Comparison of ENCODE assay signal across 8 cellular contexts in the genomic region with DNA sequence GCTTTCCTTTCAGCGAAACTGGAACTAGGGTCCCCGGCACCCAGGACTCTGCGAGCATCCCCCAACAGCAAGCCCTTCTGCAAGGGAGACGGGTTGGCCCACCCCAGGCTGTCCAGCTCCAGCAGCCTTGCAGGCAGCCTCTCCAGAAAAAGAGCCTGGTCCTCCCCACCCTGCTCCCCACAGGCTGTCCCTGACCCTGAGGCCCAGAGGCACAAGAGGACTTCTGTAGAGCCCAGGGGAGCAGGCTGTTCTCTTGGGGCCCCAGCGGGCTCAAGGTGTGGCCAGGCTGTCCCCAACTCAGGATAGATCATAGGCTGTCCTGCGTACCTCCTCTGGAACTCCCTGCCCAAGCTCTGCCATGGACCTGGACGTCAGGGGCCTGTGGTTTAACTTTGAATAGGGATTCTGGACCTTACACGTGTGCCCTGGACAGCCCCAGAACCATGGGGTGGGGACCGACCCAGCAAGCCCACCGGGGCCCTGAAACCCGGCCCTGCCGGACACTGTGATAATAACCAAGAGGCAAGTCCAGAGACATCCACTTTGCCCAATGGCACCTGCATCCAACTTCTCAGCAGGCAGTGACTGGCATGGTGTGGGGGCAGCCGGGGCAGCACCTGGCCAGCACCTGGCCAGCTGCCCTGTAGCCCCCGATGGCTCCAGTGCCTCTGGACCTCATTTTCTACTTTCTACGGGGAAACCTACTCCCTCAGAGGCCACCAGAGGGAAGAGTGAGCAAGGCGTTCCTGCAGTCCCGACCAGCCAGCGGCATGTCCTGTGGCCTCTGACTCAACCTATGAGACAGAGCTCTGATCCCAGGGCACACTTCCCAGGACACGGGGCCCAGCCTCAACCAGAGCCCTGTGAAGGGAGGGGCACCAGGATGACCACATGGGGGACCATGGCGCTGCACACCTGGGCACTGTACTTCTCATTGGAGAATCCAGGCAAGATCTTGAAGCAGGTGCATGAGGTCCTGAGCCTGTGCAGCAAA. TPM values are rescaled to one million over a fixed set of nuclear protein-coding genes. Genes with fewer than 3 reads are reported as not detected.
DNase-seq lines count a peak whose midpoint lies in the region; ATAC-seq and TF ChIP-seq lines count a peak whose summit lies in the region.

No MANE protein-coding gene starts in this region.

- H3K9ac ChIP-seq in liver (ENCODE audit: low read depth in 1 of 2, low read length in 2 of 2) = no peak overlapping the region

- no peak overlapping the region for H3K4me3 ChIP-seq in liver (ENCODE audit: low read depth in 1 of 3, low read length in 3 of 3)
- no peak overlapping the region for H3K4me3 ChIP-seq in gastrocnemius medialis

- DNase-seq in EL = peak; percentile 78
- DNase-seq in Kasumi-1 (lab: John Stamatoyannopoulos, UW) = peak; percentile 61 to 65
- DNase-seq in astrocyte of the hippocampus (ENCODE audit: low read depth, low spot score) = peak; percentile 69
- DNase-seq in gastrocnemius medialis = no peak
- DNase-seq in nephron progenitor cell = no peak
- DNase-seq in NCI-H187 (lab: John Stamatoyannopoulos, UW) = no peak

- intact Hi-C loops in gastrocnemius medialis (cut with DNase I; ENCODE audit: low total_unique reads) = no loop called here

- no peak overlapping the region for H3K27ac ChIP-seq in liver (ENCODE audit: low read depth in 1 of 2, low read length in 2 of 2)
- H3K27ac ChIP-seq in gastrocnemius medialis = no peak overlapping the region

- H3K36me3 Mint-ChIP-seq in nephron progenitor cell (ENCODE audit: low read depth) = no peaks in the 10 kb centered on the region

- H3K27me3 Mint-ChIP-seq in nephron progenitor cell (ENCODE audit: low read depth, poor library complexity) = peaks cover 17% of the 10 kb centered on the region

- peaks cover 53% of the 10 kb centered on the region for H3K9me3 Mint-ChIP-seq in nephron progenitor cell

- no peaks in the 10 kb centered on the region for H3K4me1 ChIP-seq in liver (ENCODE audit: control insufficient read depth in 4 of 4, insufficient read depth in 4 of 4, low read length in 3 of 4)
- H3K4me1 ChIP-seq in gastrocnemius medialis = no peaks in the 10 kb centered on the region

- H3K9me3 ChIP-seq in liver (ENCODE audit: control insufficient read depth in 4 of 4, low read length in 3 of 4) (no peaks in the 10 kb centered on the region), gastrocnemius medialis (no peaks in the 10 kb centered on the region)

- in situ Hi-C loops in gastrocnemius medialis (cut with MboI; ENCODE audit: low sequenced_read_pairs in 4 of 4) = loop anchor here in 1 of 4 donors (25.0 kb wide), 1 partner anchor 162 kb away; the partner anchor contains the start of genes AP1M1 and FAM32A

- 63% methylated on average over 20 of the region's 20 CpGs for WGBS in liver

- no peak overlapping the region for H3K27ac Mint-ChIP-seq in nephron progenitor cell

- ATAC-seq in gastrocnemius medialis (no peak), HG03039 (IDR thresholded peaks at IDR 0.05; ENCODE audit: unreplicated experiment) (no peak)

- H3K4me3 Mint-ChIP-seq in nephron progenitor cell = no peak overlapping the region

- H3K36me3 ChIP-seq in liver (ENCODE audit: control insufficient read depth in 4 of 4, insufficient read depth in 3 of 4, low read depth in 1 of 4, low read length in 3 of 4) = no peaks in the 10 kb centered on the region
- H3K36me3 ChIP-seq in gastrocnemius medialis = no peaks in the 10 kb centered on the region

- TF ChIP-seq CTCF in liver (IDR thresholded peaks at IDR 0.05; ENCODE audit: low read depth, low read length, missing input control) (peak; percentile 45), gastrocnemius medialis (IDR thresholded peaks at IDR 0.05 in 4 of 5, conservative IDR thresholded peaks at IDR 0.05 in 1 of 5) (no peak), nephron progenitor cell (IDR thresholded peaks at IDR 0.05) (no peak)

- TF ChIP-seq POLR2A in gastrocnemius medialis (IDR thresholded peaks at IDR 0.05) = no peak

- no peaks in the 10 kb centered on the region for H3K4me1 Mint-ChIP-seq in nephron progenitor cell

- TF ChIP-seq RAD21 in liver (IDR thresholded peaks at IDR 0.05) = peak; percentile 67 to 79

- H3K27me3 ChIP-seq in liver (ENCODE audit: control insufficient read depth in 4 of 4, insufficient read depth in 4 of 4, low read length in 3 of 4) (no peaks in the 10 kb centered on the region), gastrocnemius medialis (no peaks in the 10 kb centered on the region)

TF ChIP-seq in liver, 16 proteins besides CTCF, POLR2A, EP300 and RAD21:
- no peak for TF ChIP-seq HNF4A (conservative IDR thresholded peaks at IDR 0.05)
- TF ChIP-seq REST (IDR thresholded peaks at IDR 0.05) = no peak
- no peak for TF ChIP-seq FOXA2 (IDR thresholded peaks at IDR 0.05)
- TF ChIP-seq ZBTB33 (IDR thresholded peaks at IDR 0.05) = no peak
- no peak for TF ChIP-seq EGR1 (IDR thresholded peaks at IDR 0.05; ENCODE audit: low read depth in 2 of 2)
- TF ChIP-seq FOXA1 (IDR thresholded peaks at IDR 0.05) = no peak
- TF ChIP-seq NR2F2 (IDR thresholded peaks at IDR 0.05) = no peak

RNA-seq across cellular contexts. Expression of gene TPM4, which starts 50.9 kb away (rescaled TPM):
- total RNA-seq in liver (10 to 100 TPM; 40.8 to 59.9 TPM), gastrocnemius medialis (10 to 100 TPM; 21.8 to 62.8 (median 44.1) TPM)
- 10 to 100 TPM; 19.8 to 46.0 TPM for polyA plus RNA-seq in liver

Comparison
In these comparisons a context has a peak if more than half of its experiments do, and no peak if none do; other contexts are left out.
1. DNase-seq: peak in EL (single experiment), Kasumi-1 (2 of 2) and astrocyte of the hippocampus (single experiment); none in gastrocnemius medialis (0 of 2), nephron progenitor cell (single experiment) and NCI-H187 (0 of 2).